In genomic region chr2:15446961-15447360, GRCh38 we compare ENCODE assay signal across 9 cellular contexts.
"Had no signal": no experiment of that assay in that cellular context is flagged by ENCODE, and none has a peak within 500 bp of the region (broad histone marks: within the 10 kb centered on the region; RNA-seq: fewer than 3 reads in every experiment).

No MANE protein-coding gene starts in this region.

- H2AFZ ChIP-seq: GM23248 had no signal

- H3K4me3 ChIP-seq: GM23248, K562 had no signal

- H3K4me3 Mint-ChIP-seq: H9 had no signal

- H3K27ac ChIP-seq: GM23248 had no signal

- ATAC-seq: K562 had no signal

- FAIRE-seq: H1, H54, HTR-8/SVneo, K562 had no signal

- DNase-seq: GM23248, H9, HCEC 1CT, IMR-90, KG1 had no signal
